8 cellular contexts compared by ENCODE assay signal in genomic region chr19:54481326-54481930, GRCh38. TPM values are rescaled to one million over a fixed set of nuclear protein-coding genes. Genes with fewer than 3 reads are reported as not detected.
DNase-seq lines count a peak whose midpoint lies in the region; ATAC-seq and TF ChIP-seq lines count a peak whose summit lies in the region.

No MANE protein-coding gene starts in this region.

- peaks cover 1% of the 10 kb centered on the region for H3K27me3 ChIP-seq in mammary epithelial cell (ENCODE audit: insufficient read depth, low read length)
- peaks cover 17% of the 10 kb centered on the region for H3K27me3 ChIP-seq in upper lobe of right lung

- CTCF ChIA-PET in mammary epithelial cell (lab: Charles Lee; ENCODE audit: low non-redundant PET) = no interaction called here

- H3K36me3 ChIP-seq in mammary epithelial cell (ENCODE audit: insufficient read depth, low read length) = no peaks in the 10 kb centered on the region
- no peaks in the 10 kb centered on the region for H3K36me3 ChIP-seq in upper lobe of right lung

- in situ Hi-C loops in mammary epithelial cell (cut with MboI; ENCODE audit: low sequenced_read_pairs in 2 of 2) = no loop called here

- no peak overlapping the region for H3K9ac ChIP-seq in mammary epithelial cell (ENCODE audit: insufficient read depth, low read length)

- H3K9me3 ChIP-seq in mammary epithelial cell (replicated peaks; ENCODE audit: insufficient read depth, low read length) = no peaks in the 10 kb centered on the region
- H3K9me3 ChIP-seq in upper lobe of right lung = no peaks in the 10 kb centered on the region

- DNase-seq in NCI-H1417 (lab: John Stamatoyannopoulos, UW) = peak; percentile 34 to 71 (median 36)
- DNase-seq in NCI-H1417 treated with DMSO at 0.1 percent for 48 hours (lab: John Stamatoyannopoulos, UW) = no peak
- DNase-seq in HT-29 (ENCODE audit: low spot score) = peak; percentile 86
- DNase-seq in RPMI7951 (ENCODE audit: low read depth) = peak; percentile 43
- DNase-seq in mammary epithelial cell = peak; percentile 22
- DNase-seq in left lobe of liver (ENCODE audit: low spot score) = no peak
- no peak for DNase-seq in upper lobe of right lung
- no peak for DNase-seq in mucosa of gallbladder (ENCODE audit: low spot score)

- intact Hi-C loops in mammary epithelial cell (cut with micrococcal nuclease) (loop anchor here (1.0 kb wide), 1 partner anchor 195 kb away; no protein-coding TSS in a partner anchor), upper lobe of right lung (cut with DNase I) (no loop called here)

- H3K27ac ChIP-seq in mammary epithelial cell (ENCODE audit: insufficient read depth, low read depth, low read length) = no peak overlapping the region
- no peak overlapping the region for H3K27ac ChIP-seq in upper lobe of right lung

- no peak overlapping the region for H3K4me2 ChIP-seq in mammary epithelial cell (ENCODE audit: insufficient read depth, low read depth, low read length)

- dilution Hi-C loops in mammary epithelial cell (cut with HindIII; ENCODE audit: low sequenced_read_pairs) = no loop called here

- ATAC-seq in left lobe of liver = peak; percentile 76
- ATAC-seq in upper lobe of right lung = peak; percentile 76

- H3K4me1 ChIP-seq in mammary epithelial cell (ENCODE audit: insufficient read depth, low read length) (no peaks in the 10 kb centered on the region), upper lobe of right lung (no peaks in the 10 kb centered on the region)

- H3K4me3 ChIP-seq in mammary epithelial cell (replicated peaks in 1 of 3; ENCODE audit: insufficient read depth in 1 of 3, low read depth in 2 of 3, low read length in 3 of 3) (no peak overlapping the region), upper lobe of right lung (no peak overlapping the region)

- TF ChIP-seq CTCF in mammary epithelial cell (conservative IDR thresholded peaks at IDR 0.05 in 1 of 2, IDR thresholded peaks at IDR 0.05 in 1 of 2; ENCODE audit: extremely low read depth in 1 of 2, insufficient read depth in 1 of 2, low read depth in 1 of 2, low read length in 2 of 2) (peak; percentile 52 to 68), upper lobe of right lung (IDR thresholded peaks at IDR 0.05) (peak; percentile 71)

- no peaks in the 10 kb centered on the region for H3K79me2 ChIP-seq in mammary epithelial cell (ENCODE audit: insufficient read depth, low read length)

- H2AFZ ChIP-seq in mammary epithelial cell (ENCODE audit: low read depth, low read length) = no peak overlapping the region

- 8% methylated on average over 14 of the region's 16 CpGs for WGBS in mammary epithelial cell (ENCODE audit: low coverage, missing lambda C conversion rate)

- no peaks in the 10 kb centered on the region for H4K20me1 ChIP-seq in mammary epithelial cell (ENCODE audit: insufficient read depth, low read length)

- BruUV-seq in mammary epithelial cell (replicated peaks; lab: Mats Ljungman, UMichigan) = no TSS peak

RNA-seq across cellular contexts. Expression of gene CDC42EP5, which starts 8.3 kb away (rescaled TPM):
- 59.0 and 72.4 TPM in 2 replicates for total RNA-seq in HT-29 (2014; rRNA removed; shearing (Covaris generic))
- total RNA-seq in RPMI7951 (2014; rRNA removed; shearing (Covaris generic)) = 1.1 and 1.7 TPM in 2 replicates
- total RNA-seq in mammary epithelial cell (10 to 100 TPM in 1 of 2 donors, 1 to 10 TPM in 1; 5.5 to 30.0 TPM), left lobe of liver (2.4 TPM), upper lobe of right lung (38.2 TPM), mucosa of gallbladder (14.9 TPM)
- 8.8 TPM for polyA plus RNA-seq in mammary epithelial cell
- not detected for polyA minus RNA-seq in mammary epithelial cell

RNA-seq across cellular contexts. Expression of gene LENG9, which starts 17.9 kb away (rescaled TPM):
- 40.2 and 46.4 TPM in 2 replicates for total RNA-seq in HT-29 (2014; rRNA removed; shearing (Covaris generic))
- total RNA-seq in RPMI7951 (2014; rRNA removed; shearing (Covaris generic)) = 0.88 and 1.4 TPM in 2 replicates
- total RNA-seq in mammary epithelial cell = 1 to 10 TPM; 6.3 to 7.3 TPM
- polyA plus RNA-seq in mammary epithelial cell = 1.9 TPM
- polyA minus RNA-seq in mammary epithelial cell = 1.3 TPM
- total RNA-seq in left lobe of liver = 2.2 TPM
- total RNA-seq in upper lobe of right lung = 7.2 TPM
- total RNA-seq in mucosa of gallbladder = 11.0 TPM

RNA-seq across cellular contexts. Expression of gene LAIR2, which starts 21.2 kb away (rescaled TPM):
- total RNA-seq in HT-29 (2014; rRNA removed; shearing (Covaris generic)) = not detected in 2 replicates
- total RNA-seq in RPMI7951 (2014; rRNA removed; shearing (Covaris generic)) = not detected in 2 replicates
- total RNA-seq in mammary epithelial cell (not detected), left lobe of liver (not detected), upper lobe of right lung (not detected), mucosa of gallbladder (not detected)
- not detected for polyA plus RNA-seq in mammary epithelial cell
- not detected for polyA minus RNA-seq in mammary epithelial cell

RNA-seq across cellular contexts. Expression of gene LENG8, which starts 32.4 kb away (rescaled TPM):
- total RNA-seq in HT-29 (2014; rRNA removed; shearing (Covaris generic)) = 153 TPM in 2 replicates
- total RNA-seq in RPMI7951 (2014; rRNA removed; shearing (Covaris generic)) = 7.1 and 9.0 TPM in 2 replicates
- total RNA-seq in mammary epithelial cell (100 to 1,000 TPM in 1 of 2 donors, 10 to 100 TPM in 1; 68.3 to 212 TPM), left lobe of liver (57.8 TPM), upper lobe of right lung (191 TPM), mucosa of gallbladder (236 TPM)
- polyA plus RNA-seq in mammary epithelial cell = 43.2 TPM
- 119 TPM for polyA minus RNA-seq in mammary epithelial cell

Comparison
In these comparisons a context has a peak if more than half of its experiments do, and no peak if none do; other contexts are left out.
1. DNase-seq: peak in NCI-H1417 (3 of 3), HT-29 (single experiment), RPMI7951 (single experiment) and mammary epithelial cell (single experiment); none in NCI-H1417 treated with DMSO at 0.1 percent for 48 hours (single experiment), left lobe of liver (single experiment), upper lobe of right lung (single experiment) and mucosa of gallbladder (single experiment).